In genomic region chr12:108619369-108620160, GRCh38 we compare ENCODE assay signal across 1 cellular context.
TF ChIP-seq lines count a peak whose summit lies in the region.

No MANE protein-coding gene starts in this region.

TF ChIP-seq in K562, 482 proteins besides CTCF, POLR2A, EP300 and RAD21 (continued from another document):
- TF ChIP-seq ZNF324 (CRISPR knock-in tag; IDR thresholded peaks at IDR 0.05): no peak
- no peak for TF ChIP-seq ZNF780A (CRISPR knock-in tag; IDR thresholded peaks at IDR 0.05)
- TF ChIP-seq GATA2 (CRISPR knock-in tag; IDR thresholded peaks at IDR 0.05): no peak
- TF ChIP-seq FOSL1 (tag; conservative IDR thresholded peaks at IDR 0.05): no peak
- TF ChIP-seq ILF3 (IDR thresholded peaks at IDR 0.05; ENCODE audit: borderline replicate concordance): no peak
- TF ChIP-seq ETV5 (CRISPR knock-in tag; IDR thresholded peaks at IDR 0.05; ENCODE audit: low read depth): no peak
- no peak for TF ChIP-seq ZNF431 (CRISPR knock-in tag; IDR thresholded peaks at IDR 0.05)
- no peak for TF ChIP-seq NR1H2 (CRISPR knock-in tag; IDR thresholded peaks at IDR 0.05)
- TF ChIP-seq FIP1L1 (IDR thresholded peaks at IDR 0.05; ENCODE audit: low read depth, low read length, poor library complexity, severe bottlenecking): no peak
- no peak for TF ChIP-seq ID3 (CRISPR knock-in tag; IDR thresholded peaks at IDR 0.05)
- 0 out of 2 replicates have a peak, but pooled peaks have one; percentile 29 for TF ChIP-seq ID3 (tag; IDR thresholded peaks at IDR 0.05)
- no peak for TF ChIP-seq CBFA2T2 (conservative IDR thresholded peaks at IDR 0.05)
- TF ChIP-seq BACH1 (tag; IDR thresholded peaks at IDR 0.05): peak; percentile 47; the same call in 1 of the 2 replicates
- peak; percentile 85 for TF ChIP-seq DMBX1 (CRISPR knock-in tag; IDR thresholded peaks at IDR 0.05; ENCODE audit: borderline replicate concordance)
- TF ChIP-seq ETS1 (conservative IDR thresholded peaks at IDR 0.05; ENCODE audit: control insufficient read depth, low read depth, low read length): no peak
- TF ChIP-seq ZNF695 (CRISPR knock-in tag; IDR thresholded peaks at IDR 0.05): no peak
- TF ChIP-seq, protein P1, sequence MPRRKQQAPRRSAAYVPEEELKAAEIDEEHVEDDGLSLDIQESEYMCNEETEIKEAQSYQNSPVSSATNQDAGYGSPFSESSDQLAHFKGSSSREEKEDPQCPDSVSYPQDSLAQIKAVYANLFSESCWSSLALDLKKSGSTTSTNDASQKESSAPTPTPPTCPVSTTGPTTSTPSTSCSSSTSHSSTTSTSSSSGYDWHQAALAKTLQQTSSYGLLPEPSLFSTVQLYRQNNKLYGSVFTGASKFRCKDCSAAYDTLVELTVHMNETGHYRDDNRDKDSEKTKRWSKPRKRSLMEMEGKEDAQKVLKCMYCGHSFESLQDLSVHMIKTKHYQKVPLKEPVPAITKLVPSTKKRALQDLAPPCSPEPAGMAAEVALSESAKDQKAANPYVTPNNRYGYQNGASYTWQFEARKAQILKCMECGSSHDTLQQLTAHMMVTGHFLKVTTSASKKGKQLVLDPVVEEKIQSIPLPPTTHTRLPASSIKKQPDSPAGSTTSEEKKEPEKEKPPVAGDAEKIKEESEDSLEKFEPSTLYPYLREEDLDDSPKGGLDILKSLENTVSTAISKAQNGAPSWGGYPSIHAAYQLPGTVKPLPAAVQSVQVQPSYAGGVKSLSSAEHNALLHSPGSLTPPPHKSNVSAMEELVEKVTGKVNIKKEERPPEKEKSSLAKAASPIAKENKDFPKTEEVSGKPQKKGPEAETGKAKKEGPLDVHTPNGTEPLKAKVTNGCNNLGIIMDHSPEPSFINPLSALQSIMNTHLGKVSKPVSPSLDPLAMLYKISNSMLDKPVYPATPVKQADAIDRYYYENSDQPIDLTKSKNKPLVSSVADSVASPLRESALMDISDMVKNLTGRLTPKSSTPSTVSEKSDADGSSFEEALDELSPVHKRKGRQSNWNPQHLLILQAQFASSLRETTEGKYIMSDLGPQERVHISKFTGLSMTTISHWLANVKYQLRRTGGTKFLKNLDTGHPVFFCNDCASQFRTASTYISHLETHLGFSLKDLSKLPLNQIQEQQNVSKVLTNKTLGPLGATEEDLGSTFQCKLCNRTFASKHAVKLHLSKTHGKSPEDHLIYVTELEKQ (CRISPR knock-in tag; IDR thresholded peaks at IDR 0.05): peak; percentile 64; the same call in 1 of the 2 replicates
- TF ChIP-seq SLC30A9 (CRISPR knock-in tag; IDR thresholded peaks at IDR 0.05): no peak
- TF ChIP-seq DDX20 (tag; IDR thresholded peaks at IDR 0.05; ENCODE audit: low read depth): peak; percentile 89
- no peak for TF ChIP-seq ZNF436 (CRISPR knock-in tag; IDR thresholded peaks at IDR 0.05)
- peak; percentile 56 for TF ChIP-seq CXXC5 (CRISPR knock-in tag; IDR thresholded peaks at IDR 0.05)
- TF ChIP-seq WHSC1 (IDR thresholded peaks at IDR 0.05; ENCODE audit: low read length): no peak
- TF ChIP-seq ZNF778 (CRISPR knock-in tag; IDR thresholded peaks at IDR 0.05): no peak
- TF ChIP-seq RBM14 (IDR thresholded peaks at IDR 0.05; ENCODE audit: borderline replicate concordance, insufficient read depth, low read depth, low read length): no peak
- TF ChIP-seq ZNF668 (CRISPR knock-in tag; IDR thresholded peaks at IDR 0.05): peak; percentile 87; the same call in 1 of the 2 replicates
- no peak for TF ChIP-seq ZEB2 (IDR thresholded peaks at IDR 0.05)
- 0 out of 4 replicates have a peak, but pooled peaks of 1 of the 2 experiments have one; percentile 36 for TF ChIP-seq TEAD1 (CRISPR knock-in tag; IDR thresholded peaks at IDR 0.05)
- no peak for TF ChIP-seq ZNF134 (CRISPR knock-in tag; conservative IDR thresholded peaks at IDR 0.05)
- TF ChIP-seq ZFPM2 (CRISPR knock-in tag; IDR thresholded peaks at IDR 0.05): no peak
- TF ChIP-seq ZNF165 (CRISPR knock-in tag; IDR thresholded peaks at IDR 0.05; ENCODE audit: borderline replicate concordance): no peak
- TF ChIP-seq ELF2 (CRISPR knock-in tag; IDR thresholded peaks at IDR 0.05): no peak
- TF ChIP-seq PTRF (tag; IDR thresholded peaks at IDR 0.05): peak; percentile 86
- TF ChIP-seq SRSF3 (IDR thresholded peaks at IDR 0.05; ENCODE audit: insufficient read depth, low read length): no peak
